In the genomic region with DNA sequence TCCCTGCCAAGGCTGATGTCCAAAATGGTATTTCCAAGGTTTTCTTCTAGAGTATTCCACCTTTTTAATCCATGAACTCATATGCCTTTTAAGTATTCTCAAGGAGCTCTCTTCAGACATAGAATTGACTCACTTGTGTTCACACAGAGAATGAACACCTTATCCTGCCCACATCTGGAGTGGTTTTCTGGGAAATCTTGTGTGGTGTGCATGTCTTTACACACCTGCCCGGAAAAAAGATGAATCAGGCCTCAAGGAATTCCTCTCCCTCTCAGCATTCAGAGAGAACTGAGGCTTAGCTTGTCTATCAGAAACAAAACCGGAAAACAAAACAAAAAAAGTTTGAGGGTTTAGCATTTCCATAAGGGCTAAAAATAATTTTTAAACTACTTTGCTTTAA, we compare ENCODE assay signal across 29 cellular contexts.
"Had no signal": no experiment of that assay in that cellular context is flagged by ENCODE, and none has a peak within 500 bp of the region (broad histone marks: within the 10 kb centered on the region; RNA-seq: fewer than 3 reads in every experiment).

No MANE protein-coding gene starts in this region.

- H3K4me3 ChIP-seq: gastroesophageal sphincter, lower lobe of right lung, right lobe of liver, skin epidermis, upper lobe of left lung had no signal

- H3K4me1 ChIP-seq: gastroesophageal sphincter, lower lobe of right lung, right lobe of liver, upper lobe of left lung had no signal

- H3K36me3 ChIP-seq: gastroesophageal sphincter, lower lobe of right lung, right lobe of liver, upper lobe of left lung had no signal

- DNase-seq: activated CD4-positive, alpha-beta memory T cell treated with anti-CD3 and anti-CD28 coated beads, Interleukin-2, amount 10 ng/mL, durations not matched to agents 7 days and 5 days; activated CD4-positive, alpha-beta T cell treated with anti-CD3 and anti-CD28 coated beads for 1 hour; activated CD4-positive, alpha-beta T cell treated with anti-CD3 and anti-CD28 coated beads, Interleukin-2, amount 10 ng/mL, durations not matched to agents 7 days and 5 days; activated CD8-positive, alpha-beta memory T cell treated with anti-CD3 and anti-CD28 coated beads, Interleukin-2, amount 50 U/mL, for 48 hours; activated gamma-delta T cell; activated naive CD4-positive, alpha-beta T cell treated with anti-CD3 and anti-CD28 coated beads, Interleukin-2, amount 10 ng/mL, durations not matched to agents 7 days and 5 days; activated naive CD8-positive, alpha-beta T cell treated with anti-CD3 and anti-CD28 coated beads, Interleukin-2, amount 10 ng/mL, durations not matched to agents 7 days and 5 days; activated T-cell treated with anti-CD3 and anti-CD28 coated beads, Interleukin-2, amount 50 U/mL, for 24 hours; dermis blood vessel endothelial cell; effector CD4-positive, alpha-beta T cell; head of caudate nucleus; hippocampal formation; kidney glomerular epithelial cell; lower lobe of right lung; mesendoderm; posterior cingulate gyrus; right lobe of liver; stimulated activated CD4-positive, alpha-beta T cell treated with anti-CD3 and anti-CD28 coated beads, Interleukin-4, amount 100 ng/mL, for 24 hours; stimulated activated naive CD8-positive, alpha-beta T cell treated with anti-CD3 and anti-CD28 coated beads, Interleukin-15, amount 100 ng/mL, for 72 hours; substantia nigra; T-helper 2 cell; upper lobe of left lung had no signal

- H3K27me3 ChIP-seq: right lobe of liver, upper lobe of left lung had no signal

- H3K27ac ChIP-seq: gastroesophageal sphincter, lower lobe of right lung, right lobe of liver, skin epidermis, upper lobe of left lung had no signal

- ATAC-seq: gastroesophageal sphincter; left lobe of liver; lower lobe of right lung; natural killer cell treated with Interleukin-12 subunit alpha and Interleukin-12 subunit beta and Interleukin-15 and Interleukin-18, amount 100 ng/mL, for 72 hours; right lobe of liver; stimulated activated effector memory CD8-positive, alpha-beta T cell treated with anti-CD3 and anti-CD28 coated beads, Interleukin-12 subunit alpha, Interleukin-12 subunit beta, amount 100 ng/mL, for 72 hours; stimulated activated naive CD8-positive, alpha-beta T cell treated with anti-CD3 and anti-CD28 coated beads, Interleukin-15, amount 100 ng/mL, for 72 hours; WTC11 had no signal

- H3K9me3 ChIP-seq: gastroesophageal sphincter, lower lobe of right lung, right lobe of liver, upper lobe of left lung had no signal

- FAIRE-seq: colon had no signal
